ENCODE assay signal across 12 cellular contexts in the genomic region with DNA sequence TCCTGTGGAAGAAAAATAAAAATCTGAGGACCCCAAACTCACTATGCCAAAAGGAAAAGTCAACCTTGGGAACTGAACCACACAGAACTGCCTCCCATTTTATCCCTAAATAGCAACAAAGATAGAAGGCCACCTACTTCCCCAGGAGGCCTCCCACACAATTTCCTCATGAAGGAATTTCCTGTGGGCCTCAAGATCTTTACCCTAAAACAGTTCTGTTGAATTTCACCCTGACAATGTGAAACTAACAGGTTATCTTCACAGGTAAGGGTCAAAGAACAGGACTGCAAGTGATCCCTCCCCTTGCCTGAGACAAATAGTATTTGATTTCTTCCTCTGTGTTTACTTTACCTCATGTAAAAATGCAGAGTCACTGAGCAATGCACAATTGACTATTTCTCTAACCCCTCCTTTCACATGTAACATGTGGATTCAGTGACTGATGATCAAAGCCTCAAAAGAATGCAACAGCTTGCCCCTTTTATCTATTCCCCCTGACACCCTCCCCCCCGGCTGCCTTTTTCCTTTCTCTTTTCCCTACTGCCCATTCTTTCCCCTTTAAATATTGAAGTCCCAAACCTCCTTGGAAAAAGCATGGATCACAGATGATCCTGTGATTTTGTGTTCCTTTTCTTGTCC. TPM values are rescaled to one million over a fixed set of nuclear protein-coding genes. Genes with fewer than 3 reads are reported as not detected.
A peak's percentile ranks its signal among the peaks of the same experiment; 100 is the strongest.
DNase-seq lines count a peak whose midpoint lies in the region; ATAC-seq and TF ChIP-seq lines count a peak whose summit lies in the region.
"Had no signal": no experiment of that assay in that cellular context is flagged by ENCODE, and none has a peak within 500 bp of the region (broad histone marks: within the 10 kb centered on the region; RNA-seq: fewer than 3 reads in every experiment).

No MANE protein-coding gene starts in this region.

- no peak overlapping the region for H3K4me2 ChIP-seq in fibroblast of lung (ENCODE audit: extremely low read depth, insufficient read depth, low read length)

- no peaks in the 10 kb centered on the region for H3K36me3 ChIP-seq in fibroblast of lung (ENCODE audit: control insufficient read depth, insufficient read depth, low read length)
- H3K36me3 ChIP-seq: esophagus muscularis mucosa had no signal

- H3K4me1 ChIP-seq in fibroblast of lung (ENCODE audit: control insufficient read depth, extremely low read depth, insufficient read depth, low read length): no peaks in the 10 kb centered on the region

- DNase-seq in Caki2 (ENCODE audit: low read depth) (peak; percentile 93), NB4 (ENCODE audit: low read depth) (peak; percentile 18), fibroblast of lung (ENCODE audit: low read depth in 2 of 2) (peak; percentile 15 to 72), nephron progenitor cell (no peak), dedifferentiated amniotic fluid mesenchymal stem cell (ENCODE audit: extremely low spot score) (no peak)
- no peak for DNase-seq in activated T-cell treated with anti-CD3 and anti-CD28 coated beads, Interleukin-2, amount 50 U/mL, for 1 hour
- DNase-seq in stimulated activated CD4-positive, alpha-beta T cell treated with anti-CD3 and anti-CD28 coated beads, Interleukin-15, amount 100 ng/mL, for 24 hours: no peak
- DNase-seq: CD8-positive, alpha-beta memory T cell; NCI-H187 had no signal

- H3K9ac ChIP-seq in fibroblast of lung (ENCODE audit: insufficient read depth, low read length): no peak overlapping the region

- peaks cover 26% of the 10 kb centered on the region for H3K9me3 Mint-ChIP-seq in nephron progenitor cell
- H3K9me3 Mint-ChIP-seq: CD8-positive, alpha-beta memory T cell had no signal

- no peak overlapping the region for H2AFZ ChIP-seq in fibroblast of lung (ENCODE audit: low read length)

- TF ChIP-seq POLR2A in NB4 (IDR thresholded peaks at IDR 0.05; ENCODE audit: extremely low read depth, insufficient read length): no peak

- H4K20me1 ChIP-seq in fibroblast of lung (ENCODE audit: control insufficient read depth, extremely low read depth, insufficient read depth, low read length): no peaks in the 10 kb centered on the region

- no peaks in the 10 kb centered on the region for H3K9me3 ChIP-seq in fibroblast of lung (ENCODE audit: control insufficient read depth, insufficient read depth, low read depth, low read length)
- H3K9me3 ChIP-seq: esophagus muscularis mucosa had no signal

- no peak for TF ChIP-seq CTCF in NB4 (IDR thresholded peaks at IDR 0.05; ENCODE audit: low read depth, low read length)
- TF ChIP-seq CTCF in fibroblast of lung (conservative IDR thresholded peaks at IDR 0.05 in 1 of 2, IDR thresholded peaks at IDR 0.05 in 1 of 2; ENCODE audit: low read depth in 1 of 2, low read length in 2 of 2): no peak
- no peak for TF ChIP-seq CTCF in nephron progenitor cell (IDR thresholded peaks at IDR 0.05)

- H3K4me3 ChIP-seq in NB4 (ENCODE audit: low read depth, low read length): no peak overlapping the region
- no peak overlapping the region for H3K4me3 ChIP-seq in fibroblast of lung (replicated peaks in 1 of 4; ENCODE audit: control extremely low read depth in 1 of 4, insufficient read depth in 1 of 4, low read depth in 3 of 4, low read length in 4 of 4)
- H3K4me3 ChIP-seq: esophagus muscularis mucosa, GM12878 had no signal

- H3K79me2 ChIP-seq in fibroblast of lung (ENCODE audit: control insufficient read depth, insufficient read depth, low read length): no peaks in the 10 kb centered on the region

- peak overlapping the region; percentile 76 for H3K27ac Mint-ChIP-seq in nephron progenitor cell
- H3K27ac Mint-ChIP-seq: CD8-positive, alpha-beta memory T cell had no signal

- H3K27me3 Mint-ChIP-seq in nephron progenitor cell (ENCODE audit: low read depth, poor library complexity): no peaks in the 10 kb centered on the region

- H3K36me3 Mint-ChIP-seq in nephron progenitor cell (ENCODE audit: low read depth): no peaks in the 10 kb centered on the region
- H3K36me3 Mint-ChIP-seq: CD8-positive, alpha-beta memory T cell had no signal

- H3K4me1 Mint-ChIP-seq in nephron progenitor cell: peaks cover 13% of the 10 kb centered on the region
- H3K4me1 Mint-ChIP-seq: CD8-positive, alpha-beta memory T cell had no signal

- ATAC-seq in GM19455 (IDR thresholded peaks at IDR 0.05; ENCODE audit: unreplicated experiment): no peak
- ATAC-seq: GM12878 had no signal

- no peak overlapping the region for H3K27ac ChIP-seq in fibroblast of lung (ENCODE audit: insufficient read depth, low read length)
- H3K27ac ChIP-seq: esophagus muscularis mucosa had no signal

- H3K27me3 ChIP-seq in fibroblast of lung (ENCODE audit: control insufficient read depth, insufficient read depth, low read length): no peaks in the 10 kb centered on the region
- H3K27me3 ChIP-seq: esophagus muscularis mucosa had no signal

- H3K4me3 Mint-ChIP-seq in nephron progenitor cell: no peak overlapping the region
- H3K4me3 Mint-ChIP-seq: CD8-positive, alpha-beta memory T cell had no signal

- in situ Hi-C loops in Caki2 (cut with HindIII; ENCODE audit: low pct_unique_long_range_greater_than_20kb, low sequenced_read_pairs): no loop called here

RNA-seq across cellular contexts. Expression of a gene that starts 33.3 kb away (rescaled TPM):
- not detected in 2 replicates for total RNA-seq in Caki2 (2014; rRNA removed; shearing (Covaris generic); ENCODE audit: low replicate concordance)
- total RNA-seq in fibroblast of lung: not detected in 2 replicates
- not detected in 2 replicates for polyA plus RNA-seq in fibroblast of lung
- not detected in 2 replicates for polyA plus RNA-seq in fibroblast of lung (2012)
- not detected in 2 replicates for polyA minus RNA-seq in fibroblast of lung (ENCODE audit: low replicate concordance)
- total RNA-seq: CD8-positive, alpha-beta memory T cell; esophagus muscularis mucosa; GM12878 had no signal
- polyA plus RNA-seq: CD8-positive, alpha-beta memory T cell; GM12878 had no signal

Comparison
In these comparisons a context has a peak if more than half of its experiments do, and no peak if none do; other contexts are left out.
1. DNase-seq: peak in Caki2 (single experiment), NB4 (single experiment) and fibroblast of lung (2 of 2); none in nephron progenitor cell (single experiment), dedifferentiated amniotic fluid mesenchymal stem cell (single experiment), activated T-cell treated with anti-CD3 and anti-CD28 coated beads, Interleukin-2, amount 50 U/mL, for 1 hour (single experiment) and stimulated activated CD4-positive, alpha-beta T cell treated with anti-CD3 and anti-CD28 coated beads, Interleukin-15, amount 100 ng/mL, for 24 hours (single experiment).